23 cellular contexts compared by ENCODE assay signal in the genomic region with DNA sequence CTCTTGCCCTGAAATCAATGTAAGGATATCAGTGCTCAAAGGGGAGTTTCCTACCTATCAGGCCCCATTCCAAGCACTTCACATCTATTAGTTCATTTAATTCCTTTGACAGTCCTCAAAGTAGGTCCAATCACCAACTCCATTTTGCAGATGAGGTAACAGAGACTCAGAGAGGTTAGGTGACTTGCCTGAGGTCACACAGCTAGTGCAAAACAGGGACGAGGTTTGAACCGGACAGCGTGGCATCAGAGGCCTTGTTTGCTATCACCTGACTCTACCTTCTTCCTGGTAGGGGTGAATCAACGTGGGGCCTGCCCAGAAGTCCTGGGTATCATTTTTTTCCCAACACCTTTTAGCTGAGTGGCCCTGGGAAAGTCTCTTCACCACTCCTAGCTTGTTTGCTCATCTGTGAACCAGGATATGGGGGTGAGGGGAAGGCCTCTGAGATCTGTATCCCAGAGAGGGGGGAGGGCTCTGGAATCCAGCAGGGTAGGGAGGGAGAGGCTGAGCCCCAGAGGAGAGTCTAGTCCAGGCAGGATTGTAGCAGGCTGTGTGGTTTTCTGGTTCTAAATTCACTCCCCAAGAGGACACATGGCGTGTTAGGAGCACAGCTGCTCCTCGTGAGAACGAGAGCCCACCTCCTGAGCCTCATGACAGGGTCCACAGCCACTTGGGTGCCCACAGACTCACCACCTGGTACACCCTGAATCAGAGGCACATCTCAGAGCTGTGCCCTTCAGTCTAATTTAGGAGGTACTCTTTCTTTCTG.
"Had no signal": no experiment of that assay in that cellular context is flagged by ENCODE, and none has a peak within 500 bp of the region (broad histone marks: within the 10 kb centered on the region; RNA-seq: fewer than 3 reads in every experiment).

No MANE protein-coding gene starts in this region.

- FAIRE-seq: endometrium had no signal

- H3K79me2 ChIP-seq: parathyroid adenoma had no signal

- H3K4me3 ChIP-seq: gastroesophageal sphincter, heart left ventricle, left ventricle myocardium inferior, sigmoid colon, spleen, thyroid gland, uterus had no signal

- DNase-seq: activated CD4-positive, alpha-beta T cell treated with anti-CD3 and anti-CD28 coated beads, Interleukin-2, amount 10 ng/mL, durations not matched to agents 7 days and 5 days; activated CD8-positive, alpha-beta memory T cell treated with anti-CD3 and anti-CD28 coated beads, Interleukin-2, amount 50 U/mL, for 4 hours; activated naive CD4-positive, alpha-beta T cell treated with anti-CD3 and anti-CD28 coated beads for 36 hours; activated T-cell treated with anti-CD3 and anti-CD28 coated beads, Interleukin-2, amount 50 U/mL, for 4 hours; anterior cingulate cortex; central memory CD4-positive, alpha-beta T cell; cortex of kidney; heart left ventricle; kidney glomerular epithelial cell; left ventricle myocardium inferior; naive thymus-derived CD4-positive, alpha-beta T cell; sigmoid colon; spleen; stimulated activated CD4-positive, alpha-beta T cell treated with anti-CD3 and anti-CD28 coated beads, Interleukin-4, amount 100 ng/mL, for 4 hours; stimulated activated naive CD4-positive, alpha-beta T cell treated with Interleukin-2 at 50 U/mL for 16 hours; T1000; thyroid gland; uterus had no signal

- H3K27ac ChIP-seq: gastroesophageal sphincter, heart left ventricle, left ventricle myocardium inferior, neutrophil, parathyroid adenoma, sigmoid colon, spleen, thyroid gland, uterus had no signal

- H3K9ac ChIP-seq: parathyroid adenoma had no signal

- ATAC-seq: activated CD4-positive, CD25-positive, alpha-beta regulatory T cell treated with anti-CD3 and anti-CD28 coated beads, Interleukin-2, amount 50 U/mL, for 24 hours; activated T-cell treated with anti-CD3 and anti-CD28 coated beads, Interleukin-2, amount 50 U/mL, for 4 hours; gastroesophageal sphincter; heart left ventricle; naive thymus-derived CD4-positive, alpha-beta T cell had no signal

- H3K4me1 ChIP-seq: gastroesophageal sphincter, heart left ventricle, left ventricle myocardium inferior, parathyroid adenoma, sigmoid colon, spleen, thyroid gland, uterus had no signal

- H2AFZ ChIP-seq: parathyroid adenoma had no signal

- H3K27me3 ChIP-seq: gastroesophageal sphincter, heart left ventricle, neutrophil, sigmoid colon, thyroid gland, uterus had no signal

- H3K9me3 ChIP-seq: gastroesophageal sphincter, heart left ventricle, left ventricle myocardium inferior, neutrophil, sigmoid colon, spleen, thyroid gland, uterus had no signal

- H3K36me3 ChIP-seq: gastroesophageal sphincter, heart left ventricle, left ventricle myocardium inferior, neutrophil, sigmoid colon, spleen, thyroid gland, uterus had no signal
